22 cellular contexts compared by ENCODE assay signal in genomic region chr2:76280676-76281075, GRCh38.
DNase-seq lines count a peak whose midpoint lies in the region; TF ChIP-seq lines count a peak whose summit lies in the region.
"Had no signal": no experiment of that assay in that cellular context is flagged by ENCODE, and none has a peak within 500 bp of the region (broad histone marks: within the 10 kb centered on the region; RNA-seq: fewer than 3 reads in every experiment).

No MANE protein-coding gene starts in this region.

- H3T11ph ChIP-seq in H9 (ENCODE audit: low read length): peak overlapping the region; percentile 37

- H4K5ac ChIP-seq in H9 (ENCODE audit: insufficient read length, low read depth, low read length): no peak overlapping the region

- no peak overlapping the region for H2BK12ac ChIP-seq in H9 (ENCODE audit: insufficient read length, low read depth, low read length)

- no peak overlapping the region for H2BK5ac ChIP-seq in H9 (ENCODE audit: insufficient read length, low read length)

- DNase-seq in H9 (no peak), NCI-H2227 treated with DMSO at 0.1 percent for 48 hours (lab: John Stamatoyannopoulos, UW) (peak; percentile 51), endodermal cell (no peak), endothelial cell (ENCODE audit: low spot score) (no peak), NCI-H446 treated with DMSO at 0.1 percent for 48 hours (lab: John Stamatoyannopoulos, UW) (no peak), esophagus muscularis mucosa (ENCODE audit: extremely low spot score) (no peak), T1000 (lab: John Stamatoyannopoulos, UW) (no peak)
- DNase-seq: Calu3, DMS79 treated with DMSO at 0.1 percent for 48 hours, GF-D8, HFFc6, Karpas-422, NCI-H1105, NCI-H1930, NCI-H345, NCI-H748 treated with DMSO at 0.1 percent for 48 hours, SHP77 had no signal

- H3K9me3 ChIP-seq in H9 (ENCODE audit: control insufficient read depth, low read depth, low read length): no peaks in the 10 kb centered on the region
- H3K9me3 ChIP-seq in endodermal cell (ENCODE audit: control insufficient read depth, low read length): no peaks in the 10 kb centered on the region
- no peaks in the 10 kb centered on the region for H3K9me3 ChIP-seq in neural cell (ENCODE audit: low read length)
- no peaks in the 10 kb centered on the region for H3K9me3 ChIP-seq in esophagus muscularis mucosa
- H3K9me3 ChIP-seq: HAP-1 had no signal

- H3K79me2 ChIP-seq in H9 (ENCODE audit: insufficient read depth, low read length): no peaks in the 10 kb centered on the region
- H3K79me2 ChIP-seq in neural cell (replicated peaks; ENCODE audit: insufficient read depth, low read length): no peaks in the 10 kb centered on the region

- H3K27ac Mint-ChIP-seq in H9 (peak overlapping the region in 1 of 3 experiments; percentile 36; a peak in 1 of 7 replicates), endodermal cell (peak overlapping the region; percentile 63), endothelial cell (ENCODE audit: unreplicated experiment) (no peak overlapping the region)
- H3K27ac Mint-ChIP-seq: B cell, CD14-positive monocyte, HFFc6 had no signal

- no peak for TF ChIP-seq EP300 in neural cell (conservative IDR thresholded peaks at IDR 0.05; ENCODE audit: poor library complexity, severe bottlenecking)
- TF ChIP-seq EP300 in esophagus muscularis mucosa (IDR thresholded peaks at IDR 0.05): no peak

- no peak overlapping the region for H2BK15ac ChIP-seq in H9 (ENCODE audit: low read depth, low read length)

- no peak overlapping the region for H2AFZ ChIP-seq in H9 (ENCODE audit: low read length)
- no peak overlapping the region for H2AFZ ChIP-seq in neural cell (ENCODE audit: low read depth, low read length)

- H3K79me1 ChIP-seq in H9 (ENCODE audit: insufficient read depth, low read depth, low read length, poor library complexity, severe bottlenecking): no peaks in the 10 kb centered on the region

- H3K27me3 Mint-ChIP-seq in H9 (ENCODE audit: low read depth): no peaks in the 10 kb centered on the region
- no peaks in the 10 kb centered on the region for H3K27me3 Mint-ChIP-seq in endodermal cell (ENCODE audit: insufficient read depth)
- no peaks in the 10 kb centered on the region for H3K27me3 Mint-ChIP-seq in endothelial cell (ENCODE audit: unreplicated experiment)
- H3K27me3 Mint-ChIP-seq: B cell had no signal

- H3K9ac ChIP-seq in H9 (ENCODE audit: extremely low read depth, insufficient read length, low read length): no peak overlapping the region
- H3K9ac ChIP-seq in endodermal cell (ENCODE audit: extremely low read depth, low read length, poor library complexity, severe bottlenecking): no peak overlapping the region
- no peak overlapping the region for H3K9ac ChIP-seq in neural cell (ENCODE audit: low read length)

- no peaks in the 10 kb centered on the region for H3K9me3 Mint-ChIP-seq in H9
- H3K9me3 Mint-ChIP-seq in endodermal cell: no peaks in the 10 kb centered on the region
- no peaks in the 10 kb centered on the region for H3K9me3 Mint-ChIP-seq in endothelial cell (ENCODE audit: unreplicated experiment)
- H3K9me3 Mint-ChIP-seq: CD14-positive monocyte had no signal

- no peak overlapping the region for H2AK5ac ChIP-seq in H9 (ENCODE audit: insufficient read length, low read length)

- H3K4me3 ChIP-seq in endodermal cell (ENCODE audit: low read length): no peak overlapping the region
- H3K4me3 ChIP-seq in neural cell (ENCODE audit: low read length): no peak overlapping the region
- no peak overlapping the region for H3K4me3 ChIP-seq in esophagus muscularis mucosa
- H3K4me3 ChIP-seq: HAP-1 had no signal

- no peak overlapping the region for H3K56ac ChIP-seq in H9 (ENCODE audit: insufficient read length, low read depth, low read length)

- H3K36me3 Mint-ChIP-seq in H9 (ENCODE audit: insufficient read depth in 1 of 3, low read depth in 3 of 3) (no peaks in the 10 kb centered on the region), endodermal cell (ENCODE audit: low read depth) (no peaks in the 10 kb centered on the region), endothelial cell (ENCODE audit: low read depth, unreplicated experiment) (no peaks in the 10 kb centered on the region)
- H3K36me3 Mint-ChIP-seq: CD14-positive monocyte had no signal

- H3K4me1 Mint-ChIP-seq in H9 (peaks cover 0 to 9% of the 10 kb centered on the region in 2 experiments; a peak in 2 of 4 replicates), endodermal cell (peaks cover 9% of the 10 kb centered on the region), endothelial cell (ENCODE audit: unreplicated experiment) (peaks cover 29% of the 10 kb centered on the region)
- H3K4me1 Mint-ChIP-seq: B cell, CD14-positive monocyte had no signal

- H3K27me3 ChIP-seq in H9 (ENCODE audit: insufficient read depth, low read length) (no peaks in the 10 kb centered on the region), endodermal cell (ENCODE audit: control insufficient read depth, insufficient read depth, low read length, poor library complexity, severe bottlenecking) (no peaks in the 10 kb centered on the region), neural cell (ENCODE audit: insufficient read depth, low read depth, low read length) (no peaks in the 10 kb centered on the region), esophagus muscularis mucosa (no peaks in the 10 kb centered on the region)

- H3K23ac ChIP-seq in H9 (ENCODE audit: insufficient read length, low read depth, low read length): no peak overlapping the region

- TF ChIP-seq POLR2A in esophagus muscularis mucosa (IDR thresholded peaks at IDR 0.05; ENCODE audit: low read depth): no peak

- no peaks in the 10 kb centered on the region for H3K9me2 ChIP-seq in neural cell (ENCODE audit: insufficient read depth, low read length)

- no peaks in the 10 kb centered on the region for H3K23me2 ChIP-seq in H9 (ENCODE audit: insufficient read length, low read depth, low read length, poor library complexity, severe bottlenecking)

- intact Hi-C loops in esophagus muscularis mucosa (cut with DNase I): no loop called here

- H3K18ac ChIP-seq in H9 (ENCODE audit: insufficient read length, low read depth, low read length): no peak overlapping the region

- H3K4me2 ChIP-seq in H9 (ENCODE audit: insufficient read depth, insufficient read length, low read length) (no peak overlapping the region), neural cell (ENCODE audit: low read length) (no peak overlapping the region)

- no peak for TF ChIP-seq RAD21 in neural cell (conservative IDR thresholded peaks at IDR 0.05)

- WGBS in H9 (ENCODE audit: extremely low coverage, insufficient read length, low lambda C conversion rate): no CpG with 5 or more reads among the region's 2 CpGs
- WGBS in endodermal cell (ENCODE audit: insufficient coverage in 1 of 2, insufficient read length in 1 of 2), 2 experiments: 64 to 83% methylated on average over 2 of the region's 2 CpGs
- 21% methylated on average over 2 of the region's 2 CpGs for WGBS in esophagus muscularis mucosa

- no peak for TF ChIP-seq CTCF in H9 (conservative IDR thresholded peaks at IDR 0.05)
- no peak for TF ChIP-seq CTCF in endodermal cell (conservative IDR thresholded peaks at IDR 0.05)
- TF ChIP-seq CTCF in neural cell (IDR thresholded peaks at IDR 0.05; ENCODE audit: poor library complexity, severe bottlenecking): no peak
- TF ChIP-seq CTCF in endothelial cell (IDR thresholded peaks at IDR 0.05; ENCODE audit: unreplicated experiment): no peak
- TF ChIP-seq CTCF in esophagus muscularis mucosa (IDR thresholded peaks at IDR 0.05): no peak

- H3K4me3 Mint-ChIP-seq in H9 (no peak overlapping the region), endodermal cell (no peak overlapping the region), endothelial cell (ENCODE audit: unreplicated experiment) (no peak overlapping the region)
- H3K4me3 Mint-ChIP-seq: B cell, CD14-positive monocyte, HFFc6 had no signal

- H3K4ac ChIP-seq in H9 (ENCODE audit: low read depth, low read length): no peak overlapping the region

- H3K4me1 ChIP-seq in H9 (ENCODE audit: insufficient read depth, low read length): no peaks in the 10 kb centered on the region
- no peaks in the 10 kb centered on the region for H3K4me1 ChIP-seq in endodermal cell (ENCODE audit: control insufficient read depth, insufficient read depth, low read length)
- no peaks in the 10 kb centered on the region for H3K4me1 ChIP-seq in esophagus muscularis mucosa
- H3K4me1 ChIP-seq: HAP-1 had no signal

- H3K14ac ChIP-seq in H9 (ENCODE audit: insufficient read depth, low read length): no peak overlapping the region

- no peak overlapping the region for H2BK20ac ChIP-seq in H9 (ENCODE audit: low read depth, low read length, poor library complexity, severe bottlenecking)

- H4K8ac ChIP-seq in H9 (replicated peaks; ENCODE audit: insufficient read length, low read depth, low read length): no peak overlapping the region

- no peak overlapping the region for H2BK120ac ChIP-seq in H9 (ENCODE audit: low read depth, low read length, poor library complexity, severe bottlenecking)

- peaks cover 3% of the 10 kb centered on the region for H3F3A ChIP-seq in neural cell (ENCODE audit: insufficient read depth, low read length, poor library complexity, severe bottlenecking)

- H3K36me3 ChIP-seq in endodermal cell (ENCODE audit: control insufficient read depth, insufficient read depth, low read length) (no peaks in the 10 kb centered on the region), neural cell (ENCODE audit: insufficient read depth, low read length) (no peaks in the 10 kb centered on the region), esophagus muscularis mucosa (no peaks in the 10 kb centered on the region)
- H3K36me3 ChIP-seq: HAP-1 had no signal

- no peaks in the 10 kb centered on the region for H4K20me1 ChIP-seq in H9 (ENCODE audit: control insufficient read depth, insufficient read depth, insufficient read length)
- H4K20me1 ChIP-seq in neural cell (ENCODE audit: insufficient read depth): no peaks in the 10 kb centered on the region

- H4K91ac ChIP-seq in H9 (ENCODE audit: insufficient read length, low read depth, low read length): no peak overlapping the region

- no peak overlapping the region for H3K27ac ChIP-seq in H9 (ENCODE audit: insufficient read length, low read depth, low read length)
- H3K27ac ChIP-seq in endodermal cell (ENCODE audit: low read depth, low read length): no peak overlapping the region
- peak overlapping the region; percentile 51 for H3K27ac ChIP-seq in neural cell (ENCODE audit: low read length)
- no peak overlapping the region for H3K27ac ChIP-seq in esophagus muscularis mucosa (replicated peaks in 1 of 4)
- H3K27ac ChIP-seq: RWPE1 had no signal

TF ChIP-seq in neural cell, 6 proteins besides CTCF, POLR2A, EP300 and RAD21 (continues in another document):
- TF ChIP-seq POLR2AphosphoS5 (IDR thresholded peaks at IDR 0.05) (no peak), MXI1 (conservative IDR thresholded peaks at IDR 0.05; ENCODE audit: poor library complexity, severe bottlenecking) (no peak), EZH2 (IDR thresholded peaks at IDR 0.05; ENCODE audit: borderline replicate concordance, insufficient read depth, low read length, poor library complexity, severe bottlenecking) (no peak), TAF1 (IDR thresholded peaks at IDR 0.05; ENCODE audit: low read depth) (no peak)
